ENCODE assay signal across 8 cellular contexts in the genomic region with DNA sequence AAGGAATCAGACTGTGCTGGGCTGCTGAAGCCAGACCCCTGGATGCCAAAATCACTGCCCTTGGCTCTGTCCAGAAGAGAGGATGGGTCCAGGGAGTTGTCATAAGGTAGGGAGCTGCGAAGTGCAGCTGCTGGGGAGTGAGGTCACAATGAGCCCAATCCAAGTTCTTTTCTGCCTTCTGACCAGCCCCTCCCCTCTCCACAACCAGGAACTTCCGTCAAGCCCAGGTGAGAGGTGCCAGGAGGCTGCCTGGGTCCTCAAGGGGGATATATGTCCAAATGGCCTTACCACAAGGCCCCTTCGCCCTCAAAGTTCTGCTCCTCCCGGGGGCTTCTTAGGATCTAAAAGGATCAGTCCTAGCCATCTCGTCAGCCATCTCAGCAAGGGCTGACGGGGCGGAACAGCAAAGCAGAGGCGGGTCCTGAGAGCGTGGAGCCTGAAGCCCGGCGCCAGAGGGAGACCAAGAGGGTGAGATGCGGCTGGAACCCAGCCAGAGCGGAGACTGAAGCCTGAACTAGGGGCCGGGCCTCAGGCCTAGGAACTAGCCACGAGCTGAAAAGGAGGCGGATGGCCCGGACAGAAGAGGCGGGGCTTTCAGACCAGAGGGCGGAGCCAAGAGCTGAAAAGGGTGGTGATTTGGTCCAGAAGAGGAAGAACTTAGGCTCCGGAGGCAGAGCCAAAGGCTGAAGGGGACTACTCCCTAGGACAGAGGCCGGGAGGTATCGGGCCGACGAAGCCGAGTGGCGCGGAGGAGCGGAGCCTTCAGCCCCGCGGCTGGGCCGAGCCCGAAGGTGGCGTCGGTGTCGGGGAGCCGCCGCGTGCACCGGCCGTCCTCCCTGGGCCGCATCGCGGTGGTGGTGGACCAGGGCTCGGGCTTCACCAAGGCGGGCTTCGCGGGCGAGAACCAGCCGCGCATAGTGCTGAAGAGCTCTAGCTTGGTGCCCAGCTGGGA. TPM values are rescaled to one million over a fixed set of nuclear protein-coding genes. Genes with fewer than 3 reads are reported as not detected.
DNase-seq lines count a peak whose midpoint lies in the region; ATAC-seq and TF ChIP-seq lines count a peak whose summit lies in the region.

A gene (plus strand): TSS at position 651 of the 952 bp plus-strand sequence. CDS start 555 bp downstream, outside the sequence.

- H3K23ac ChIP-seq in IMR-90 (ENCODE audit: low read depth, low read length): peak within 1 kb of the TSS; percentile 46; the same call in 1 of the 2 replicates

- H3K4me3 ChIP-seq in IMR-90 (ENCODE audit: insufficient read depth, low read depth, low read length): peak within 1 kb of the TSS; percentile 29
- peak within 1 kb of the TSS; percentile 24 to 69 for H3K4me3 ChIP-seq in gastroesophageal sphincter
- H3K4me3 ChIP-seq in neutrophil (ENCODE audit: low read depth in 1 of 2, low read length in 1 of 2): peak within 1 kb of the TSS; percentile 73 to 93

- no peaks in the 10 kb centered on the region for H3K27me3 ChIP-seq in IMR-90 (ENCODE audit: control insufficient read depth, insufficient read depth, low read length)
- H3K27me3 ChIP-seq in gastroesophageal sphincter: no peaks in the 10 kb centered on the region
- H3K27me3 ChIP-seq in neutrophil: no peaks in the 10 kb centered on the region

- DNase-seq in DMS53 treated with DMSO at 0.1 percent for 48 hours (lab: John Stamatoyannopoulos, UW; ENCODE audit: unreplicated experiment) (peak; percentile 93), IMR-90 (peak; percentile 96), SK-MEL-5 (ENCODE audit: low read depth, low spot score) (peak; percentile 58), stromal cell of bone marrow (ENCODE audit: low read depth) (peak; percentile 97)
- DNase-seq in activated naive CD4-positive, alpha-beta T cell treated with anti-CD3 and anti-CD28 coated beads, Interleukin-2, amount 10 ng/mL, durations not matched to agents 7 days and 5 days: peak; percentile 88

- peak within 1 kb of the TSS; percentile 52 for H2AK5ac ChIP-seq in IMR-90 (ENCODE audit: low read depth, low read length)

- H3K36me3 ChIP-seq in IMR-90 (ENCODE audit: control insufficient read depth, insufficient read depth, low read length) (peaks cover 13% of the 10 kb centered on the region), gastroesophageal sphincter (peaks cover 0 to 34% of the 10 kb centered on the region in 2 donors), neutrophil (no peaks in the 10 kb centered on the region)

- no TSS peak for BruUV-seq in IMR-90 (replicated peaks; lab: Mats Ljungman, UMichigan)

- peaks cover 65% of the 10 kb centered on the region for H3K4me1 Mint-ChIP-seq in activated naive CD4-positive, alpha-beta T cell treated with anti-CD3 and anti-CD28 coated beads, Interleukin-2, amount 10 ng/mL, durations not matched to agents 7 days and 5 days

- peaks cover 27% of the 10 kb centered on the region for H3K36me3 Mint-ChIP-seq in activated naive CD4-positive, alpha-beta T cell treated with anti-CD3 and anti-CD28 coated beads, Interleukin-2, amount 10 ng/mL, durations not matched to agents 7 days and 5 days

- peak within 1 kb of the TSS; percentile 93 for H3K4me3 Mint-ChIP-seq in activated naive CD4-positive, alpha-beta T cell treated with anti-CD3 and anti-CD28 coated beads, Interleukin-2, amount 10 ng/mL, durations not matched to agents 7 days and 5 days

- H4K91ac ChIP-seq in IMR-90 (ENCODE audit: insufficient read depth, low read depth, low read length): peak within 1 kb of the TSS; percentile 64

- H3K4ac ChIP-seq in IMR-90 (ENCODE audit: low read depth, low read length): peak within 1 kb of the TSS; percentile 65

- in situ Hi-C loops in IMR-90 (cut with MboI; ENCODE audit: low sequenced_read_pairs): no loop called here
- in situ Hi-C loops in SK-MEL-5 (cut with HindIII; ENCODE audit: low pct_unique_long_range_greater_than_20kb, low sequenced_read_pairs): no loop called here

- peak within 1 kb of the TSS; percentile 87 for H2AFZ ChIP-seq in IMR-90 (replicated peaks; ENCODE audit: low read length, poor library complexity)

- intact Hi-C loops in IMR-90 (cut with micrococcal nuclease): loop anchor here (1.0 to 10.0 kb wide), 3 partner anchors 66 to 463 kb away; a partner anchor contains a TSS

- no peak within 1 kb of the TSS for H2BK120ac ChIP-seq in IMR-90 (ENCODE audit: low read depth, low read length)

- H3K4me1 ChIP-seq in IMR-90 (ENCODE audit: control insufficient read depth, insufficient read depth, low read length) (peaks cover 19% of the 10 kb centered on the region), gastroesophageal sphincter (peaks cover 0 to 87% (median 17%) of the 10 kb centered on the region in 3 donors), neutrophil (ENCODE audit: control insufficient read depth in 1 of 2, insufficient read depth in 1 of 2, low read depth in 1 of 2, low read length in 1 of 2) (peaks cover 41 to 42% of the 10 kb centered on the region in 2 experiments)

- POLR2A ChIA-PET in IMR-90 (lab: Charles Lee; ENCODE audit: unreplicated experiment): interaction anchor here (1.0 kb wide), 1 partner anchor 54 kb away, joined by 3 read pairs; no protein-coding TSS in a partner anchor

- TF ChIP-seq CTCF in IMR-90 (conservative IDR thresholded peaks at IDR 0.05; ENCODE audit: low read depth, low read length) (peak; percentile 53), gastroesophageal sphincter (IDR thresholded peaks at IDR 0.05) (peak in 3 of 4 experiments; percentile 40 to 50 (median 47)), neutrophil (IDR thresholded peaks at IDR 0.05) (peak; percentile 25)

- H3K9ac ChIP-seq in IMR-90 (ENCODE audit: low read depth, low read length): peak within 1 kb of the TSS; percentile 47

- H3K27ac ChIP-seq in IMR-90 (ENCODE audit: insufficient read depth, low read length): peak within 1 kb of the TSS; percentile 63
- H3K27ac ChIP-seq in gastroesophageal sphincter: peak within 1 kb of the TSS; percentile 85 to 96 (median 92)
- peak within 1 kb of the TSS; percentile 83 for H3K27ac ChIP-seq in neutrophil

- peak within 1 kb of the TSS; percentile 55 for H3K4me2 ChIP-seq in IMR-90 (ENCODE audit: low read depth, low read length)

- H2AK9ac ChIP-seq in IMR-90 (replicated peaks; ENCODE audit: low read depth, low read length, poor library complexity): peak within 1 kb of the TSS; percentile 81

- CTCF ChIA-PET in IMR-90 (lab: Yijun Ruan, JAX): interaction anchor here (0.6 kb wide), 1 partner anchor 14 kb away, joined by 6 read pairs; no protein-coding TSS in a partner anchor
- CTCF ChIA-PET in activated naive CD4-positive, alpha-beta T cell treated with anti-CD3 and anti-CD28 coated beads, Interleukin-2, amount 10 ng/mL, durations not matched to agents 7 days and 5 days (lab: Charles Lee): interaction anchor here (0.8 to 4.7 kb wide), 12 partner anchors 12 to 222 kb away, joined by 3 to 43 read pairs (median 4); a partner anchor contains a TSS

- dilution Hi-C loops in IMR-90 (cut with HindIII; ENCODE audit: low sequenced_read_pairs, unreplicated experiment): no loop called here

- no peaks in the 10 kb centered on the region for H3K27me3 Mint-ChIP-seq in activated naive CD4-positive, alpha-beta T cell treated with anti-CD3 and anti-CD28 coated beads, Interleukin-2, amount 10 ng/mL, durations not matched to agents 7 days and 5 days

- peak within 1 kb of the TSS; percentile 46 for H4K5ac ChIP-seq in IMR-90 (ENCODE audit: low read depth, low read length)

- no peaks in the 10 kb centered on the region for H3K9me3 Mint-ChIP-seq in activated naive CD4-positive, alpha-beta T cell treated with anti-CD3 and anti-CD28 coated beads, Interleukin-2, amount 10 ng/mL, durations not matched to agents 7 days and 5 days

- H3K14ac ChIP-seq in IMR-90 (replicated peaks; ENCODE audit: low read depth, low read length): peak within 1 kb of the TSS; percentile 53; the same call in 1 of the 2 replicates

- H2BK5ac ChIP-seq in IMR-90 (ENCODE audit: low read depth, low read length, poor library complexity, severe bottlenecking): peak within 1 kb of the TSS; percentile 31

- H2BK20ac ChIP-seq in IMR-90 (ENCODE audit: low read depth, low read length): peak within 1 kb of the TSS; percentile 9; the same call in 1 of the 2 replicates

- peak within 1 kb of the TSS; percentile 63 to 85 for H4K8ac ChIP-seq in IMR-90 (ENCODE audit: low read depth in 2 of 2, low read length in 2 of 2)

- H2BK15ac ChIP-seq in IMR-90 (ENCODE audit: low read depth, low read length): no peak within 1 kb of the TSS

- peak; percentile 31 for TF ChIP-seq RAD21 in IMR-90 (IDR thresholded peaks at IDR 0.05; ENCODE audit: low read length)

- 0 out of 2 replicates have a peak, but pooled peaks cover 5% of the 10 kb centered on the region for H4K20me1 ChIP-seq in IMR-90 (ENCODE audit: insufficient read depth, low read length)

- TF ChIP-seq POLR2A in IMR-90 (IDR thresholded peaks at IDR 0.05; ENCODE audit: low read depth, low read length) (no peak), gastroesophageal sphincter (IDR thresholded peaks at IDR 0.05) (peak; percentile 59 to 67)

- WGBS in IMR-90 (ENCODE audit: extremely low coverage in 2 of 2, insufficient read length in 1 of 2), 2 experiments: 23% methylated on average over 21 of the region's 50 CpGs; no CpG with 5 or more reads in 1 of the 2 experiments
- WGBS in gastroesophageal sphincter (ENCODE audit: low coverage in 1 of 2), 2 donors: 0% methylated on average over 1 to 3 of the region's 50 CpGs

- peak within 1 kb of the TSS; percentile 95 for H3K27ac Mint-ChIP-seq in activated naive CD4-positive, alpha-beta T cell treated with anti-CD3 and anti-CD28 coated beads, Interleukin-2, amount 10 ng/mL, durations not matched to agents 7 days and 5 days

- peak within 1 kb of the TSS; percentile 17; the same call in 1 of the 2 replicates for H3K18ac ChIP-seq in IMR-90 (ENCODE audit: low read depth, low read length)

- no peak for TF ChIP-seq EP300 in gastroesophageal sphincter (IDR thresholded peaks at IDR 0.05)

- H3K9me3 ChIP-seq in IMR-90 (ENCODE audit: control insufficient read depth, insufficient read depth, low read length) (no peaks in the 10 kb centered on the region), gastroesophageal sphincter (no peaks in the 10 kb centered on the region), neutrophil (no peaks in the 10 kb centered on the region)

- ATAC-seq in GM21515 (IDR thresholded peaks at IDR 0.05; ENCODE audit: unreplicated experiment) (peak; percentile 60), IMR-90 (ENCODE audit: low read depth) (peak; percentile 77), gastroesophageal sphincter (peak; percentile 88)

- H3K9me1 ChIP-seq in IMR-90 (ENCODE audit: insufficient read depth, low read length): peaks cover 26% of the 10 kb centered on the region

- peak within 1 kb of the TSS; percentile 22; the same call in 1 of the 2 replicates for H3K56ac ChIP-seq in IMR-90 (ENCODE audit: extremely low read depth, insufficient read depth, low read length)

- peaks cover 10 to 67% of the 10 kb centered on the region in 2 experiments; a peak in 3 of 4 replicates for H3K79me1 ChIP-seq in IMR-90 (ENCODE audit: low read depth in 1 of 2, low read length in 2 of 2)

RNA-seq across cellular contexts. Expression of the gene that starts here (rescaled TPM):
- 0.18 and 0.28 TPM in 2 replicates for total RNA-seq in IMR-90 (2012; rRNA removed)
- 0.43 and 0.49 TPM in 2 replicates for polyA plus RNA-seq in IMR-90 (2012; rRNA removed)
- polyA plus RNA-seq in IMR-90 (2012; cell fraction: cytosol; rRNA removed): 0.40 and 1.1 TPM in 2 replicates
- 0.15 and 0.73 TPM in 2 replicates for polyA plus RNA-seq in IMR-90 (2012; cell fraction: nucleus; rRNA removed; ENCODE audit: low replicate concordance)
- total RNA-seq in SK-MEL-5 (2014; rRNA removed; shearing (Covaris generic)): not detected in 2 replicates
- polyA plus RNA-seq in SK-MEL-5 (2015; cell fraction: cytosol; rRNA removed): 0.37 TPM in 1 of 2 replicates, not detected in the other
- not detected in 2 replicates for polyA plus RNA-seq in SK-MEL-5 (2015; cell fraction: nucleus; rRNA removed)
- total RNA-seq in gastroesophageal sphincter: 1 to 10 TPM in 3 of 4 donors, under 1 TPM in 1; 0.54 to 2.7 (median 2.1) TPM

Comparison
In these comparisons a context has a peak if more than half of its experiments do, and no peak if none do; other contexts are left out.
1. Peak in every context shown above with its lines: DNase-seq, ATAC-seq, H3K4me3 ChIP-seq and H3K27ac ChIP-seq.
2. Peak in DNase-seq in SK-MEL-5; RNA of the gene not detected or under 1 TPM.
3. H3K4me3 ChIP-seq: peak in every context shown above with its lines; median percentile 83 in neutrophil; 46 in gastroesophageal sphincter; 29 in IMR-90.